In genomic region chr9:73528922-73529321, GRCh38 we compare ENCODE assay signal across 33 cellular contexts.
"Had no signal": no experiment of that assay in that cellular context is flagged by ENCODE, and none has a peak within 500 bp of the region (broad histone marks: within the 10 kb centered on the region; RNA-seq: fewer than 3 reads in every experiment).

No MANE protein-coding gene starts in this region.

- FAIRE-seq: astrocyte, bronchial epithelial cell had no signal

- DNase-seq: activated effector memory CD4-positive, alpha-beta T cell treated with anti-CD3 and anti-CD28 coated beads, Interleukin-2, amount 50 U/mL, for 16 hours; activated effector memory CD4-positive, alpha-beta T cell treated with Interleukin-2 at 50 U/mL for 16 hours; activated gamma-delta T cell; activated gamma-delta T cell treated with Interleukin-2 at 50 U/mL for 16 hours; activated naive CD4-positive, alpha-beta T cell; activated naive CD4-positive, alpha-beta T cell treated with anti-CD3 and anti-CD28 coated beads for 36 hours; activated naive CD4-positive, alpha-beta T cell treated with anti-CD3 and anti-CD28 coated beads, Interleukin-2, amount 10 ng/mL, durations not matched to agents 7 days and 5 days; activated naive CD4-positive, alpha-beta T cell treated with anti-CD3 and anti-CD28 coated beads, Interleukin-2, amount 50 U/mL, for 16 hours; activated naive CD4-positive, alpha-beta T cell treated with Interleukin-2 at 50 U/mL for 16 hours; activated naive CD8-positive, alpha-beta T cell treated with anti-CD3 and anti-CD28 coated beads for 36 hours; activated naive CD8-positive, alpha-beta T cell treated with anti-CD3 and anti-CD28 coated beads, Interleukin-2, amount 10 ng/mL, durations not matched to agents 7 days and 5 days; activated naive CD8-positive, alpha-beta T cell treated with anti-CD3 and anti-CD28 coated beads, Interleukin-2, amount 50 U/mL, for 24 hours; activated T-cell treated with anti-CD3 and anti-CD28 coated beads, Interleukin-2, amount 50 U/mL, for 24 hours; activated T-cell treated with anti-CD3 and anti-CD28 coated beads, Interleukin-2, amount 50 U/mL, for 4 hours; activated T-cell treated with anti-CD3 and anti-CD28 coated beads, Interleukin-2, amount 50 U/mL, for 48 hours; activated T-cell treated with anti-CD3 and anti-CD28 coated beads, Interleukin-2, amount 50 U/mL, for 72 hours; adrenal gland; amniotic stem cell; amygdala; anterior cingulate cortex; aorta; body of pancreas; brain microvascular endothelial cell; caudate nucleus; central memory CD4-positive, alpha-beta T cell; cerebellar nuclear complex had no signal

- H3K4me3 ChIP-seq: adrenal gland, ascending aorta, body of pancreas, breast epithelium, cardiac muscle cell had no signal

- ATAC-seq: activated naive CD4-positive, alpha-beta T cell treated with anti-CD3 and anti-CD28 coated beads, Interleukin-2, amount 50 U/mL, for 72 hours; activated naive CD8-positive, alpha-beta T cell treated with anti-CD3 and anti-CD28 coated beads, Interleukin-2, amount 50 U/mL, for 24 hours; activated T-cell treated with anti-CD3 and anti-CD28 coated beads, Interleukin-2, amount 50 U/mL, for 4 hours; activated T-cell treated with anti-CD3 and anti-CD28 coated beads, Interleukin-2, amount 50 U/mL, for 72 hours; activated T-helper 17 cell treated with anti-CD3 and anti-CD28 coated beads, Interleukin-2, amount 50 U/mL, for 72 hours; body of pancreas had no signal

- H3K4me1 ChIP-seq: adrenal gland, ascending aorta, body of pancreas, breast epithelium had no signal

- H3K9me3 ChIP-seq: adrenal gland, ascending aorta, body of pancreas, breast epithelium had no signal

- H3K27me3 ChIP-seq: adrenal gland, ascending aorta, body of pancreas, brain microvascular endothelial cell, breast epithelium, cardiac muscle cell had no signal

- H3K36me3 ChIP-seq: adrenal gland, ascending aorta, brain microvascular endothelial cell, breast epithelium, cardiac muscle cell had no signal

- H3K27ac ChIP-seq: adrenal gland, ascending aorta, body of pancreas, brain microvascular endothelial cell, breast epithelium, cardiac muscle cell had no signal
